27 cellular contexts compared by ENCODE assay signal in the genomic region with DNA sequence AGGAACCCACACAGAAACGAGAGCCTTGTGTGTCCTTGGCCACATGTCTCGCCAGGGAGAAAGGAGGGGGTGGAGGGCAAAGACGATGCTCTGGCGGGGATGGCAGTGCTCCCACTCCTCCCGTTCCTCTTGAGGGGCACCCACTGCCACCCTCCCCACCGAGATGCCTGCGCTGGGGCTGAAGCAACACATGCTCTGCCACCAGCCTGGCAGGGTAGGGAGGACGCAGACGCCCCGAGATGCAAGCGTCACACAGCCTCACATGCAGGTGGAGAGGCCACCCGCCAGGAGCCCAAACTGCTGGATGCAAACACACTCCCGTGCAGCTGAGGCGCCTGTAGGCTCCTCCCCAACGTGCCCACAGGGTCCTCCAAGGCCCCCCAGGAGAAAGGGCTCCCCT. TPM values are rescaled to one million over a fixed set of nuclear protein-coding genes. Genes with fewer than 3 reads are reported as not detected.
DNase-seq lines count a peak whose midpoint lies in the region; ATAC-seq and TF ChIP-seq lines count a peak whose summit lies in the region.
"Had no signal": no experiment of that assay in that cellular context is flagged by ENCODE, and none has a peak within 500 bp of the region (broad histone marks: within the 10 kb centered on the region; RNA-seq: fewer than 3 reads in every experiment).

No MANE protein-coding gene starts in this region.

- peaks cover 5% of the 10 kb centered on the region for H3K79me1 ChIP-seq in mesendoderm (ENCODE audit: low read length)

- no peak overlapping the region for H2BK5ac ChIP-seq in mesendoderm (ENCODE audit: low read length)

- intact Hi-C loops in natural killer cell (cut with micrococcal nuclease), result no loop called here

- H3K9ac ChIP-seq in mesendoderm (ENCODE audit: low read length), result no peak overlapping the region

- H3K4me1 ChIP-seq in mesendoderm (ENCODE audit: control insufficient read depth, low read depth, low read length), result no peaks in the 10 kb centered on the region

- H3K27me3 Mint-ChIP-seq in natural killer cell (ENCODE audit: low read depth in 2 of 2), result no peaks in the 10 kb centered on the region
- peaks cover 0 to 6% of the 10 kb centered on the region in 2 donors for H3K27me3 Mint-ChIP-seq in natural killer cell treated with Interleukin-12 subunit alpha and Interleukin-12 subunit beta and Interleukin-15 and Interleukin-18, amount 100 ng/mL, for 72 hours
- H3K27me3 Mint-ChIP-seq: activated naive CD4-positive, alpha-beta T cell treated with anti-CD3 and anti-CD28 coated beads, Interleukin-2, amount 50 U/mL, for 24 hours had no signal

- H2BK15ac ChIP-seq in mesendoderm (replicated peaks; ENCODE audit: low read depth), result no peak overlapping the region

- TF ChIP-seq CTCF in natural killer cell (IDR thresholded peaks at IDR 0.05), result no peak

- H3K27ac ChIP-seq in mesendoderm (ENCODE audit: low read depth, low read length), result no peak overlapping the region
- H3K27ac ChIP-seq: brain microvascular endothelial cell, hepatocyte, suprapubic skin, vagina, VCaP had no signal

- WGBS in mesendoderm (ENCODE audit: extremely low coverage, insufficient coverage, low lambda C conversion rate), result no CpG with 5 or more reads among the region's 15 CpGs

- H3K18ac ChIP-seq in mesendoderm (ENCODE audit: low read length), result no peak overlapping the region

- H3K27me3 ChIP-seq in mesendoderm (ENCODE audit: insufficient read depth, low read length, poor library complexity), result no peaks in the 10 kb centered on the region
- H3K27me3 ChIP-seq: hepatocyte, suprapubic skin, vagina had no signal

- H3K56ac ChIP-seq in mesendoderm (ENCODE audit: low read length), result peak overlapping the region; percentile 25

- H3K4ac ChIP-seq in mesendoderm (ENCODE audit: low read depth, low read length), result no peak overlapping the region

- no peak overlapping the region for H2BK120ac ChIP-seq in mesendoderm (ENCODE audit: low read depth, low read length)

- peaks cover 37 to 67% of the 10 kb centered on the region in 2 donors for H3K4me1 Mint-ChIP-seq in natural killer cell
- H3K4me1 Mint-ChIP-seq in natural killer cell treated with Interleukin-12 subunit alpha and Interleukin-12 subunit beta and Interleukin-15 and Interleukin-18, amount 100 ng/mL, for 72 hours (ENCODE audit: low read depth in 2 of 2), result peaks cover 24 to 28% of the 10 kb centered on the region in 2 donors

- H4K5ac ChIP-seq in mesendoderm (ENCODE audit: low read length), result no peak overlapping the region

- peaks cover 60% of the 10 kb centered on the region for H3K79me2 ChIP-seq in mesendoderm (ENCODE audit: control insufficient read depth, insufficient read depth, low read length)

- no peak overlapping the region for H3K4me3 ChIP-seq in mesendoderm (ENCODE audit: low read length)
- H3K4me3 ChIP-seq: hepatocyte, suprapubic skin, vagina had no signal

- H2AK5ac ChIP-seq in mesendoderm (ENCODE audit: low read length), result no peak overlapping the region

- H3K4me3 Mint-ChIP-seq in natural killer cell, result peak overlapping the region; percentile 90
- no peak overlapping the region for H3K4me3 Mint-ChIP-seq in natural killer cell treated with Interleukin-12 subunit alpha and Interleukin-12 subunit beta and Interleukin-15 and Interleukin-18, amount 100 ng/mL, for 72 hours

- H3K36me3 Mint-ChIP-seq in natural killer cell, result no peaks in the 10 kb centered on the region
- no peaks in the 10 kb centered on the region for H3K36me3 Mint-ChIP-seq in natural killer cell treated with Interleukin-12 subunit alpha and Interleukin-12 subunit beta and Interleukin-15 and Interleukin-18, amount 100 ng/mL, for 72 hours
- H3K36me3 Mint-ChIP-seq: activated CD4-positive, alpha-beta memory T cell treated with anti-CD3 and anti-CD28 coated beads for 36 hours; activated naive CD4-positive, alpha-beta T cell treated with anti-CD3 and anti-CD28 coated beads, Interleukin-2, amount 50 U/mL, for 24 hours had no signal

- ATAC-seq in natural killer cell, result no peak
- ATAC-seq in natural killer cell treated with Interleukin-12 subunit alpha and Interleukin-12 subunit beta and Interleukin-15 and Interleukin-18, amount 100 ng/mL, for 72 hours, result no peak
- ATAC-seq: activated T-cell treated with anti-CD3 and anti-CD28 coated beads, Interleukin-2, amount 50 U/mL, for 4 hours had no signal

- no peak overlapping the region for H4K8ac ChIP-seq in mesendoderm (ENCODE audit: low read depth, low read length)

- no peaks in the 10 kb centered on the region for H3K36me3 ChIP-seq in mesendoderm (ENCODE audit: control insufficient read depth, insufficient read depth, low read length)
- H3K36me3 ChIP-seq: brain microvascular endothelial cell, suprapubic skin, vagina had no signal

- H3K9me3 Mint-ChIP-seq in natural killer cell, result no peaks in the 10 kb centered on the region
- no peaks in the 10 kb centered on the region for H3K9me3 Mint-ChIP-seq in natural killer cell treated with Interleukin-12 subunit alpha and Interleukin-12 subunit beta and Interleukin-15 and Interleukin-18, amount 100 ng/mL, for 72 hours
- H3K9me3 Mint-ChIP-seq: activated CD4-positive, alpha-beta memory T cell treated with anti-CD3 and anti-CD28 coated beads for 36 hours; activated naive CD4-positive, alpha-beta T cell treated with anti-CD3 and anti-CD28 coated beads, Interleukin-2, amount 50 U/mL, for 24 hours; activated T-cell treated with anti-CD3 and anti-CD28 coated beads, Interleukin-2, amount 50 U/mL, for 4 hours had no signal

- DNase-seq in natural killer cell, result no peak
- no peak for DNase-seq in natural killer cell treated with Interleukin-12 subunit alpha and Interleukin-12 subunit beta and Interleukin-15 and Interleukin-18, amount 100 ng/mL, for 72 hours (ENCODE audit: low spot score)
- peak; percentile 28 for DNase-seq in UCSD-AML1 (lab: John Stamatoyannopoulos, UW; ENCODE audit: unreplicated experiment)
- no peak for DNase-seq in mesendoderm
- no peak for DNase-seq in activated effector memory CD4-positive, alpha-beta T cell treated with Interleukin-2 at 50 U/mL for 16 hours
- no peak for DNase-seq in MV-4-11 (lab: John Stamatoyannopoulos, UW)
- DNase-seq in effector CD4-positive, alpha-beta T cell, result no peak
- no peak for DNase-seq in kidney glomerular epithelial cell (lab: John Stamatoyannopoulos, UW)
- DNase-seq: ACHN; activated CD4-positive, alpha-beta memory T cell treated with anti-CD3 and anti-CD28 coated beads for 36 hours; activated T-cell treated with anti-CD3 and anti-CD28 coated beads, Interleukin-2, amount 50 U/mL, for 4 hours; brain microvascular endothelial cell; cortex of kidney; DMS79 treated with DMSO at 0.1 percent for 48 hours; Kasumi-1; mammary epithelial cell; NCI-H1105; NCI-H2081 treated with DMSO at 0.1 percent for 48 hours; NCI-H510A treated with DMSO at 0.1 percent for 48 hours; SHP77; stimulated activated CD4-positive, alpha-beta T cell treated with anti-CD3 and anti-CD28 coated beads, Interleukin-12 subunit alpha, Interleukin-12 subunit beta, amount 100 ng/mL, for 4 hours; T-helper 1 cell had no signal

- peak overlapping the region in 1 of 2 donors; percentile 69 for H3K27ac Mint-ChIP-seq in natural killer cell
- no peak overlapping the region for H3K27ac Mint-ChIP-seq in natural killer cell treated with Interleukin-12 subunit alpha and Interleukin-12 subunit beta and Interleukin-15 and Interleukin-18, amount 100 ng/mL, for 72 hours
- H3K27ac Mint-ChIP-seq: activated CD4-positive, alpha-beta memory T cell treated with anti-CD3 and anti-CD28 coated beads for 36 hours; activated naive CD4-positive, alpha-beta T cell treated with anti-CD3 and anti-CD28 coated beads, Interleukin-2, amount 50 U/mL, for 24 hours had no signal

- no peak overlapping the region for H3K4me2 ChIP-seq in mesendoderm (ENCODE audit: low read length)
- H3K4me2 ChIP-seq: hepatocyte had no signal

- no peak overlapping the region for H3K23ac ChIP-seq in mesendoderm (ENCODE audit: low read length)

RNA-seq across cellular contexts. Expression of gene ADGRL1, which starts 2.7 kb away (rescaled TPM):
- 10 to 100 TPM; 47.3 to 54.3 (median 52.7) TPM for total RNA-seq in natural killer cell
- 1 to 10 TPM; 6.5 to 8.2 TPM for total RNA-seq in natural killer cell treated with Interleukin-12 subunit alpha and Interleukin-12 subunit beta and Interleukin-15 and Interleukin-18, amount 100 ng/mL, for 72 hours
- 34.1 TPM for polyA plus RNA-seq in mesendoderm (2013, experiment 1 of 2)
- polyA plus RNA-seq in mesendoderm (2013, experiment 2 of 2), result 34.3 TPM

Comparison
In these comparisons a context has a peak if more than half of its experiments do, and no peak if none do; other contexts are left out.
1. RNA of gene ADGRL1, which starts 2.7 kb away (total RNA-seq): 47.3 to 54.3 TPM in natural killer cell; 6.5 to 8.2 TPM in natural killer cell treated with Interleukin-12 subunit alpha and Interleukin-12 subunit beta and Interleukin-15 and Interleukin-18, amount 100 ng/mL, for 72 hours; every median in the first group is over 4 times any median in the second.